In the genomic region with DNA sequence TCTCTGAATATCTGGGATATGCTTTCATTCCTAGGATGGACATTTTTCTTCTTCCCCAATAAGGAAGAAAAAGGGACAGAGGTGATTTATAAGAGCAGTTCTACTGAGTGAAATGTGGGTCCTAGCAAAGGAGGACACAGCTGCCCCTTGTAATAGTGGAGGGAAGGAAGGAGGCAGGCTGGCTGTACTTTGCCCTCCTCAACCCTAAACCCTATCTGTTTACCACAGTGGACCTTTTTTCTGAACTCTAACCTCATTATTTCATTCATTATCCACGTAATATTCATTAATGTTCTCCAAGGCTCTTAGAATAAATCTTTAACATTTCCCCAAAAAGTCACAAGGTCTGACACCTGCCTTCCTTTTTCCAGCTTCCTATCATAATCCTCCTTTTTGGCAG, we compare ENCODE assay signal across 28 cellular contexts. TPM values are rescaled to one million over a fixed set of nuclear protein-coding genes. Genes with fewer than 3 reads are reported as not detected.
"Had no signal": no experiment of that assay in that cellular context is flagged by ENCODE, and none has a peak within 500 bp of the region (broad histone marks: within the 10 kb centered on the region; RNA-seq: fewer than 3 reads in every experiment).

No MANE protein-coding gene starts in this region.

- DNase-seq: head of caudate nucleus; hypothalamus; immature natural killer cell; kidney; mesendoderm; naive thymus-derived CD4-positive, alpha-beta T cell; nucleus accumbens; pancreas; posterior cingulate gyrus; psoas muscle; stimulated activated CD4-positive, alpha-beta T cell treated with anti-CD3 and anti-CD28 coated beads, Interleukin-12 subunit alpha, Interleukin-12 subunit beta, amount 100 ng/mL, for 4 hours; stimulated activated CD4-positive, alpha-beta T cell treated with anti-CD3 and anti-CD28 coated beads, Interleukin-15, amount 100 ng/mL, for 24 hours; stimulated activated CD4-positive, alpha-beta T cell treated with anti-CD3 and anti-CD28 coated beads, Interleukin-2, amount 100 ng/mL, for 24 hours; stimulated activated CD4-positive, alpha-beta T cell treated with anti-CD3 and anti-CD28 coated beads, Interleukin-4, amount 100 ng/mL, for 1 hour; stimulated activated naive CD4-positive, alpha-beta T cell; substantia nigra; uterus had no signal

- H3K36me3 Mint-ChIP-seq: immature natural killer cell; mesothelial cell of epicardium; naive thymus-derived CD4-positive, alpha-beta T cell; natural killer cell treated with Interleukin-12 subunit alpha and Interleukin-12 subunit beta and Interleukin-15 and Interleukin-18, amount 100 ng/mL, for 72 hours; type B pancreatic cell had no signal

- H3K4me1 ChIP-seq: tibial nerve, uterus had no signal

- H3K27ac ChIP-seq: pancreas, psoas muscle, right atrium auricular region, skin epidermis, tibial nerve, uterus had no signal

- H3K4me3 ChIP-seq: lung, pancreas, psoas muscle, right atrium auricular region, skin epidermis, tibial nerve, uterus had no signal

- H3K4me3 Mint-ChIP-seq: immature natural killer cell; mesothelial cell of epicardium; naive thymus-derived CD4-positive, alpha-beta T cell; natural killer cell treated with Interleukin-12 subunit alpha and Interleukin-12 subunit beta and Interleukin-15 and Interleukin-18, amount 100 ng/mL, for 72 hours; neural crest cell; stimulated activated naive CD8-positive, alpha-beta T cell treated with anti-CD3 and anti-CD28 coated beads, Interleukin-15, Interleukin-2, amounts not matched to agents 100 ng/mL and 50 ng/mL, for 24 hours; type B pancreatic cell had no signal

- ATAC-seq: naive thymus-derived CD4-positive, alpha-beta T cell; natural killer cell treated with Interleukin-12 subunit alpha and Interleukin-12 subunit beta and Interleukin-15 and Interleukin-18, amount 100 ng/mL, for 72 hours; pancreas; sciatic nerve had no signal

- H3K36me3 ChIP-seq: pancreas, right atrium auricular region, tibial nerve, uterus had no signal

- H3K27me3 ChIP-seq: pancreas, right atrium auricular region, tibial nerve, uterus had no signal

- H3K9me3 Mint-ChIP-seq: natural killer cell treated with Interleukin-12 subunit alpha and Interleukin-12 subunit beta and Interleukin-15 and Interleukin-18, amount 100 ng/mL, for 72 hours; neural crest cell; stimulated activated naive CD8-positive, alpha-beta T cell treated with anti-CD3 and anti-CD28 coated beads, Interleukin-15, Interleukin-2, amounts not matched to agents 100 ng/mL and 50 ng/mL, for 24 hours; type B pancreatic cell had no signal

- H3K27me3 Mint-ChIP-seq: natural killer cell treated with Interleukin-12 subunit alpha and Interleukin-12 subunit beta and Interleukin-15 and Interleukin-18, amount 100 ng/mL, for 72 hours; stimulated activated naive CD8-positive, alpha-beta T cell treated with anti-CD3 and anti-CD28 coated beads, Interleukin-15, Interleukin-2, amounts not matched to agents 100 ng/mL and 50 ng/mL, for 24 hours; type B pancreatic cell had no signal

- H3K9me3 ChIP-seq: pancreas, psoas muscle, right atrium auricular region, tibial nerve, uterus had no signal

- H3K27ac Mint-ChIP-seq: immature natural killer cell; mesothelial cell of epicardium; naive thymus-derived CD4-positive, alpha-beta T cell; natural killer cell treated with Interleukin-12 subunit alpha and Interleukin-12 subunit beta and Interleukin-15 and Interleukin-18, amount 100 ng/mL, for 72 hours; stimulated activated naive CD8-positive, alpha-beta T cell treated with anti-CD3 and anti-CD28 coated beads, Interleukin-15, Interleukin-2, amounts not matched to agents 100 ng/mL and 50 ng/mL, for 24 hours; type B pancreatic cell had no signal

- H3K4me1 Mint-ChIP-seq: immature natural killer cell, mesothelial cell of epicardium, neural crest cell had no signal

RNA-seq across cellular contexts. Expression of a gene that starts 37.8 kb away (rescaled TPM):
- total RNA-seq: mononuclear cell; naive thymus-derived CD4-positive, alpha-beta T cell; natural killer cell treated with Interleukin-12 subunit alpha and Interleukin-12 subunit beta and Interleukin-15 and Interleukin-18, amount 100 ng/mL, for 72 hours had no signal
- polyA plus RNA-seq: immature natural killer cell; naive thymus-derived CD4-positive, alpha-beta T cell had no signal
